In the genomic region with DNA sequence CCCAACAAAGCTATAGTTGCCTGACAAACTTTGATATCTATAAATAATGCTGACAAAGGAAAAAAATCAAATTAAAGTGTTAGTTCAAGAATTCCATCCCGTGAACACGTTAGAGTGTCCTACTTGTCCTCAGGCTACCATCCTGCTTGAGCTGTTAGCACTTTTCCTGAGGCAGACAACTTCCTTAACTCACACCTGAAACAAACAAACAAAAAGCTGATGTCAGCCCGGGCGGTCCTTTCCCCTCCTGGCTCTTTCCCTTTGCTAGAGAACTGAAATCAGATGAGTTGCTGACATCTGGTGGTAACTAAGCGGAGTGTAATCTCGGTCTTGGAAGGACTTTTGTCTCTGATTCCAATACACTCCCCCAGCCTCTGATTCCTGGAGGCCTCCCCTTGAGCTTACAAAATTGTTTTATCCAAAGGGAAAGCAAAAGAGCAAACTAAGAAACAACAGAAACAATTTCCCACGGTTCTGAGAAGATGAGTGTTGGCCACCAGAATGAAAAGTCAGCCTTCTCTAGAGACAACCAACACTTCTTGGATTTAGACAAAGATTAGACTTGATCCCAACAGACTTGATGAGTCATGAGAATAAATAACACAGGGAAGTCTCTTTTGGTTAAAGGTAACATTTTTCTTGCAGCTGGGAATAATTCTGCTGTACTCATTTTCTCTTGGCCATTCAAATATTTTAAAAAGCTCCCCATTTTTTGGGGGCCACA, we compare ENCODE assay signal across 8 cellular contexts.
DNase-seq lines count a peak whose midpoint lies in the region; ATAC-seq and TF ChIP-seq lines count a peak whose summit lies in the region.

No MANE protein-coding gene starts in this region.

- peaks cover 4% of the 10 kb centered on the region for H3K9me3 Mint-ChIP-seq in activated T-helper 2 cell treated with anti-CD3 and anti-CD28 coated beads, Interferon-gamma antibody, Interleukin-2, Interleukin-4, amounts not matched to agents 10 μg/mL and 5 μg/mL and 100 μg/mL, durations not matched to agents 14 hours and 24 hours and 36 hours

- H3K27ac Mint-ChIP-seq in activated T-helper 2 cell treated with anti-CD3 and anti-CD28 coated beads, Interferon-gamma antibody, Interleukin-2, Interleukin-4, amounts not matched to agents 10 μg/mL and 5 μg/mL and 100 μg/mL, durations not matched to agents 14 hours and 24 hours and 36 hours, result no peak overlapping the region

- H3K27ac ChIP-seq in brain microvascular endothelial cell, result no peak overlapping the region

- in situ Hi-C loops in brain microvascular endothelial cell (cut with HindIII; ENCODE audit: low pct_ligation_motif_present, low sequenced_read_pairs), result no loop called here

- H3K4me3 ChIP-seq in brain microvascular endothelial cell (ENCODE audit: low read depth, low read length), result no peak overlapping the region

- no peaks in the 10 kb centered on the region for H3K36me3 Mint-ChIP-seq in activated T-helper 2 cell treated with anti-CD3 and anti-CD28 coated beads, Interferon-gamma antibody, Interleukin-2, Interleukin-4, amounts not matched to agents 10 μg/mL and 5 μg/mL and 100 μg/mL, durations not matched to agents 14 hours and 24 hours and 36 hours (ENCODE audit: low read depth)

- no peaks in the 10 kb centered on the region for H3K27me3 ChIP-seq in brain microvascular endothelial cell (replicated peaks)

- no peaks in the 10 kb centered on the region for H3K4me1 Mint-ChIP-seq in activated T-helper 2 cell treated with anti-CD3 and anti-CD28 coated beads, Interferon-gamma antibody, Interleukin-2, Interleukin-4, amounts not matched to agents 10 μg/mL and 5 μg/mL and 100 μg/mL, durations not matched to agents 14 hours and 24 hours and 36 hours (ENCODE audit: low read depth)

- intact Hi-C loops in activated T-helper 2 cell treated with anti-CD3 and anti-CD28 coated beads, Interferon-gamma antibody, Interleukin-2, Interleukin-4, amounts not matched to agents 10 μg/mL and 5 μg/mL and 100 μg/mL, durations not matched to agents 14 hours and 24 hours and 36 hours (cut with micrococcal nuclease), result no loop called here

- DNase-seq in COR-L47 (lab: John Stamatoyannopoulos, UW) (peak; percentile 75), HuH-7.5 (ENCODE audit: low spot score) (peak; percentile 65), NCI-H82 (lab: John Stamatoyannopoulos, UW) (peak; percentile 93), brain microvascular endothelial cell (peak; percentile 38), iPS-NIHi11 (ENCODE audit: low spot score) (peak; percentile 79)
- peak; percentile 4 for DNase-seq in stimulated activated CD4-positive, alpha-beta T cell treated with anti-CD3 and anti-CD28 coated beads, Interleukin-4, amount 100 ng/mL, for 24 hours
- DNase-seq in activated T-helper 2 cell treated with anti-CD3 and anti-CD28 coated beads, Interferon-gamma antibody, Interleukin-2, Interleukin-4, amounts not matched to agents 10 μg/mL and 5 μg/mL and 100 μg/mL, durations not matched to agents 14 hours and 24 hours and 36 hours (ENCODE audit: low spot score), result no peak

- H3K4me3 Mint-ChIP-seq in activated T-helper 2 cell treated with anti-CD3 and anti-CD28 coated beads, Interferon-gamma antibody, Interleukin-2, Interleukin-4, amounts not matched to agents 10 μg/mL and 5 μg/mL and 100 μg/mL, durations not matched to agents 14 hours and 24 hours and 36 hours (ENCODE audit: low read depth), result no peak overlapping the region

- peak; percentile 60 for ATAC-seq in GM19324 (IDR thresholded peaks at IDR 0.05; ENCODE audit: low FRiP score, unreplicated experiment)

- peaks cover 7% of the 10 kb centered on the region for H3K27me3 Mint-ChIP-seq in activated T-helper 2 cell treated with anti-CD3 and anti-CD28 coated beads, Interferon-gamma antibody, Interleukin-2, Interleukin-4, amounts not matched to agents 10 μg/mL and 5 μg/mL and 100 μg/mL, durations not matched to agents 14 hours and 24 hours and 36 hours (ENCODE audit: low read depth)

- peak; percentile 75 for TF ChIP-seq CTCF in brain microvascular endothelial cell (IDR thresholded peaks at IDR 0.05; ENCODE audit: low read depth, low read length, missing control alignments)

- no peaks in the 10 kb centered on the region for H3K36me3 ChIP-seq in brain microvascular endothelial cell (replicated peaks)
